In the genomic region with DNA sequence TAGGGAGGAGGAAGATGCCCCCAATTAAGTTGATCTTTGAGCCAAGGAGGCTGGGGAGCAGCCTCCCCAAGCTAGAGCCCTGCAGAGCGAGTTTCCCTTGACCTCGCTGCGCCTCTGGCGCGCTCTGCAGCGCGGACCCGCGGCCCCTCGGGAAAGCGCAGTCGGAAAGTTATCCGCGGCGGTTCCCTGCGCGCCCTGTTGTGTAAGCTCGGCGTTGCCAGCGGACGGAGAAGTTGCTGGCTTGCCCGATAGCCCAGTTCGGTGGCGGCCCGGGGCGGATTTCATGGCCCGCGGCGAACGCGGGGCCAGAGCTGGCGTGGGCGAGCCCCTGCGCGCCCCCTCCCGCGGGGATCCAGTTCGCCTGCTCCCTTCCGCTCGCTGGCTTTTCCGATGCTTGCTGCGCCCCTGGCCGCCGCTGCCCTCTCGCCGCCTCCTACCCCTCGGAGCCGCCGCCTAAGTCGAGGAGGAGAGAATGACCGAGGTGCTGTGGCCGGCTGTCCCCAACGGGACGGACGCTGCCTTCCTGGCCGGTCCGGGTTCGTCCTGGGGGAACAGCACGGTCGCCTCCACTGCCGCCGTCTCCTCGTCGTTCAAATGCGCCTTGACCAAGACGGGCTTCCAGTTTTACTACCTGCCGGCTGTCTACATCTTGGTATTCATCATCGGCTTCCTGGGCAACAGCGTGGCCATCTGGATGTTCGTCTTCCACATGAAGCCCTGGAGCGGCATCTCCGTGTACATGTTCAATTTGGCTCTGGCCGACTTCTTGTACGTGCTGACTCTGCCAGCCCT, we compare ENCODE assay signal across 8 cellular contexts. TPM values are rescaled to one million over a fixed set of nuclear protein-coding genes. Genes with fewer than 3 reads are reported as not detected.
DNase-seq lines count a peak whose midpoint lies in the region; ATAC-seq and TF ChIP-seq lines count a peak whose summit lies in the region.

No MANE protein-coding gene starts in this region.

- peak; percentile 5 for DNase-seq in Daoy (ENCODE audit: low read depth)
- peak; percentile 62 for DNase-seq in SK-N-SH
- no peak for DNase-seq in effector memory CD8-positive, alpha-beta T cell
- peak; percentile 35 for DNase-seq in medulla oblongata (ENCODE audit: extremely low spot score)
- no peak for DNase-seq in effector CD4-positive, alpha-beta T cell

- no peak overlapping the region for H3K9ac ChIP-seq in SK-N-SH
- peak overlapping the region in 4 of 5 donors; percentile 35 to 62 (median 43) for H3K9ac ChIP-seq in subcutaneous abdominal adipose tissue (ENCODE audit: low read length in 5 of 5)

- no peak for TF ChIP-seq RAD21 in SK-N-SH (IDR thresholded peaks at IDR 0.05; ENCODE audit: low read length)

- H3K4me1 ChIP-seq in SK-N-SH (ENCODE audit: control insufficient read depth in 1 of 2, insufficient read depth in 2 of 2, low read depth in 1 of 2, low read length in 1 of 2) (peaks cover 0 to 8% of the 10 kb centered on the region in 2 experiments; a peak in 1 of 4 replicates), subcutaneous abdominal adipose tissue (ENCODE audit: control insufficient read depth in 5 of 5, insufficient read depth in 5 of 5, low read length in 5 of 5) (peaks cover 0 to 32% (median 21%) of the 10 kb centered on the region in 5 donors)

- peak overlapping the region; percentile 74 for H3K4me2 ChIP-seq in SK-N-SH

- TF ChIP-seq EP300 in SK-N-SH (IDR thresholded peaks at IDR 0.05; ENCODE audit: borderline replicate concordance in 1 of 2, low read depth in 1 of 2, low read length in 1 of 2): no peak

- no peak for TF ChIP-seq CTCF in SK-N-SH (IDR thresholded peaks at IDR 0.05)

- peaks cover 2% of the 10 kb centered on the region for H3K36me3 Mint-ChIP-seq in effector memory CD8-positive, alpha-beta T cell (ENCODE audit: insufficient read depth)

- peak; percentile 55 for ATAC-seq in GM19438 (IDR thresholded peaks at IDR 0.05; ENCODE audit: low read depth, unreplicated experiment)
- ATAC-seq in HG03457 (IDR thresholded peaks at IDR 0.05; ENCODE audit: unreplicated experiment): peak; percentile 44
- ATAC-seq in effector memory CD8-positive, alpha-beta T cell (replicated peaks): no peak

- no peaks in the 10 kb centered on the region for H4K20me1 ChIP-seq in SK-N-SH (ENCODE audit: insufficient read depth)

- H3K27me3 ChIP-seq in SK-N-SH (ENCODE audit: insufficient read depth) (peaks cover 47% of the 10 kb centered on the region; the same call in 1 of the 2 replicates), subcutaneous abdominal adipose tissue (ENCODE audit: control insufficient read depth in 5 of 5, insufficient read depth in 4 of 5, low read length in 5 of 5) (no peaks in the 10 kb centered on the region)

- no peak overlapping the region for H3K27ac Mint-ChIP-seq in effector memory CD8-positive, alpha-beta T cell

- peaks cover 21 to 36% of the 10 kb centered on the region in 2 donors for H3K27me3 Mint-ChIP-seq in effector memory CD8-positive, alpha-beta T cell

- no peaks in the 10 kb centered on the region for H3K9me2 ChIP-seq in SK-N-SH

- no peaks in the 10 kb centered on the region for H3K36me3 ChIP-seq in SK-N-SH (replicated peaks in 1 of 2; ENCODE audit: control insufficient read depth in 1 of 2, insufficient read depth in 2 of 2, low read length in 1 of 2)
- no peaks in the 10 kb centered on the region for H3K36me3 ChIP-seq in subcutaneous abdominal adipose tissue (ENCODE audit: control insufficient read depth in 5 of 5, insufficient read depth in 5 of 5, low read length in 5 of 5)

- no peaks in the 10 kb centered on the region for H3K79me2 ChIP-seq in SK-N-SH (ENCODE audit: insufficient read depth)

- H3K4me1 Mint-ChIP-seq in effector memory CD8-positive, alpha-beta T cell (ENCODE audit: low read depth in 2 of 2): peaks cover 4 to 9% of the 10 kb centered on the region in 2 donors

- POLR2A ChIA-PET in SK-N-SH (lab: Yijun Ruan, JAX): no interaction called here

- WGBS in SK-N-SH (ENCODE audit: low lambda C conversion rate): 6% methylated on average over 36 of the region's 74 CpGs

- peak overlapping the region; percentile 56; the same call in 1 of the 2 replicates for H2AFZ ChIP-seq in SK-N-SH (ENCODE audit: low read depth)

- H3K9me3 ChIP-seq in SK-N-SH (no peaks in the 10 kb centered on the region), subcutaneous abdominal adipose tissue (ENCODE audit: control insufficient read depth in 5 of 5, low read length in 5 of 5) (no peaks in the 10 kb centered on the region)

- H3K9me3 Mint-ChIP-seq in effector memory CD8-positive, alpha-beta T cell: no peaks in the 10 kb centered on the region

- H3K4me3 ChIP-seq in SK-N-SH (ENCODE audit: low read depth in 2 of 2, low read length in 1 of 2) (peak overlapping the region; percentile 42 to 48; a peak in 3 of 4 replicates), subcutaneous abdominal adipose tissue (ENCODE audit: low read depth in 1 of 5, low read length in 5 of 5) (peak overlapping the region; percentile 87 to 99 (median 91))

- H3K27ac ChIP-seq in SK-N-SH (ENCODE audit: low read depth in 2 of 2, low read length in 1 of 2) (no peak overlapping the region), subcutaneous abdominal adipose tissue (ENCODE audit: low read depth, low read length) (no peak overlapping the region)

- CTCF ChIA-PET in SK-N-SH (lab: Yijun Ruan, JAX): interaction anchor here (1.3 to 1.4 kb wide), 2 partner anchors 12 to 387 kb away, joined by 3 to 4 read pairs; no protein-coding TSS in a partner anchor

- H3K4me3 Mint-ChIP-seq in effector memory CD8-positive, alpha-beta T cell: peak overlapping the region; percentile 38 to 75

- H3F3A ChIP-seq in SK-N-SH (replicated peaks; ENCODE audit: insufficient read depth): no peaks in the 10 kb centered on the region

TF ChIP-seq in SK-N-SH, 30 proteins besides CTCF, POLR2A, EP300 and RAD21 (continues in another document):
- TF ChIP-seq ELF1 (IDR thresholded peaks at IDR 0.05) (no peak), NFIC (IDR thresholded peaks at IDR 0.05; ENCODE audit: borderline replicate concordance) (no peak), GATA2 (CRISPR knock-in tag; IDR thresholded peaks at IDR 0.05) (no peak), TCF12 (IDR thresholded peaks at IDR 0.05) (no peak), MXI1 (IDR thresholded peaks at IDR 0.05; ENCODE audit: low read depth, low read length) (no peak), JUND (IDR thresholded peaks at IDR 0.05) (no peak), ZBTB33 (IDR thresholded peaks at IDR 0.05; ENCODE audit: borderline replicate concordance, low read depth) (no peak), YY1 (IDR thresholded peaks at IDR 0.05; ENCODE audit: low read depth) (no peak), RFX5 (IDR thresholded peaks at IDR 0.05; ENCODE audit: low read length) (no peak)
- TF ChIP-seq, protein P1, sequence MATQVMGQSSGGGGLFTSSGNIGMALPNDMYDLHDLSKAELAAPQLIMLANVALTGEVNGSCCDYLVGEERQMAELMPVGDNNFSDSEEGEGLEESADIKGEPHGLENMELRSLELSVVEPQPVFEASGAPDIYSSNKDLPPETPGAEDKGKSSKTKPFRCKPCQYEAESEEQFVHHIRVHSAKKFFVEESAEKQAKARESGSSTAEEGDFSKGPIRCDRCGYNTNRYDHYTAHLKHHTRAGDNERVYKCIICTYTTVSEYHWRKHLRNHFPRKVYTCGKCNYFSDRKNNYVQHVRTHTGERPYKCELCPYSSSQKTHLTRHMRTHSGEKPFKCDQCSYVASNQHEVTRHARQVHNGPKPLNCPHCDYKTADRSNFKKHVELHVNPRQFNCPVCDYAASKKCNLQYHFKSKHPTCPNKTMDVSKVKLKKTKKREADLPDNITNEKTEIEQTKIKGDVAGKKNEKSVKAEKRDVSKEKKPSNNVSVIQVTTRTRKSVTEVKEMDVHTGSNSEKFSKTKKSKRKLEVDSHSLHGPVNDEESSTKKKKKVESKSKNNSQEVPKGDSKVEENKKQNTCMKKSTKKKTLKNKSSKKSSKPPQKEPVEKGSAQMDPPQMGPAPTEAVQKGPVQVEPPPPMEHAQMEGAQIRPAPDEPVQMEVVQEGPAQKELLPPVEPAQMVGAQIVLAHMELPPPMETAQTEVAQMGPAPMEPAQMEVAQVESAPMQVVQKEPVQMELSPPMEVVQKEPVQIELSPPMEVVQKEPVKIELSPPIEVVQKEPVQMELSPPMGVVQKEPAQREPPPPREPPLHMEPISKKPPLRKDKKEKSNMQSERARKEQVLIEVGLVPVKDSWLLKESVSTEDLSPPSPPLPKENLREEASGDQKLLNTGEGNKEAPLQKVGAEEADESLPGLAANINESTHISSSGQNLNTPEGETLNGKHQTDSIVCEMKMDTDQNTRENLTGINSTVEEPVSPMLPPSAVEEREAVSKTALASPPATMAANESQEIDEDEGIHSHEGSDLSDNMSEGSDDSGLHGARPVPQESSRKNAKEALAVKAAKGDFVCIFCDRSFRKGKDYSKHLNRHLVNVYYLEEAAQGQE (IDR thresholded peaks at IDR 0.05; ENCODE audit: low read depth, low read length): no peak
- TF ChIP-seq, protein P2, sequence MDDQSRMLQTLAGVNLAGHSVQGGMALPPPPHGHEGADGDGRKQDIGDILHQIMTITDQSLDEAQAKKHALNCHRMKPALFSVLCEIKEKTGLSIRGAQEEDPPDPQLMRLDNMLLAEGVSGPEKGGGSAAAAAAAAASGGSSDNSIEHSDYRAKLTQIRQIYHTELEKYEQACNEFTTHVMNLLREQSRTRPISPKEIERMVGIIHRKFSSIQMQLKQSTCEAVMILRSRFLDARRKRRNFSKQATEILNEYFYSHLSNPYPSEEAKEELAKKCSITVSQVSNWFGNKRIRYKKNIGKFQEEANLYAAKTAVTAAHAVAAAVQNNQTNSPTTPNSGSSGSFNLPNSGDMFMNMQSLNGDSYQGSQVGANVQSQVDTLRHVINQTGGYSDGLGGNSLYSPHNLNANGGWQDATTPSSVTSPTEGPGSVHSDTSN (IDR thresholded peaks at IDR 0.05): no peak

RNA-seq across cellular contexts. Expression of gene P2RY1, which starts 0.6 kb away (rescaled TPM):
- under 0.01 and 0.03 TPM in 2 replicates for total RNA-seq in Daoy (2014; rRNA removed; shearing (Covaris generic))
- not detected in 2 replicates for polyA plus RNA-seq in SK-N-SH (2012; rRNA removed)
- polyA plus RNA-seq in SK-N-SH (2012; cell fraction: cytosol; rRNA removed): under 0.01 TPM in 1 of 2 replicates, not detected in the other
- polyA plus RNA-seq in SK-N-SH (2012; cell fraction: nucleus; rRNA removed): not detected in 2 replicates

Comparison
In these comparisons a context has a peak if more than half of its experiments do, and no peak if none do; other contexts are left out.
1. DNase-seq: peak in Daoy (single experiment), SK-N-SH (single experiment) and medulla oblongata (single experiment); none in effector memory CD8-positive, alpha-beta T cell (0 of 3) and effector CD4-positive, alpha-beta T cell (single experiment).